2 cellular contexts compared by ENCODE assay signal in genomic region chr11:97007283-97007682, GRCh38.
TF ChIP-seq lines count a peak whose summit lies in the region.

No MANE protein-coding gene starts in this region.

TF ChIP-seq in H1, 55 proteins besides CTCF, POLR2A, EP300 and RAD21 (continued from another document):
- no peak for TF ChIP-seq CTBP2 (IDR thresholded peaks at IDR 0.05; ENCODE audit: borderline replicate concordance, insufficient read depth, insufficient read length, low read length)
- TF ChIP-seq ATF3 (IDR thresholded peaks at IDR 0.05; ENCODE audit: insufficient read depth, low read depth, low read length), result no peak

TF ChIP-seq in GM23338, 12 proteins besides CTCF, POLR2A, EP300 and RAD21:
- TF ChIP-seq REST (IDR thresholded peaks at IDR 0.05; ENCODE audit: unreplicated experiment), result no peak
- no peak for TF ChIP-seq CREB1 (CRISPR knock-in tag; IDR thresholded peaks at IDR 0.05; ENCODE audit: low read depth)
- no peak for TF ChIP-seq EZH2 (IDR thresholded peaks at IDR 0.05; ENCODE audit: low read depth, unreplicated experiment)
- TF ChIP-seq EZH2phosphoT487 (IDR thresholded peaks at IDR 0.05; ENCODE audit: unreplicated experiment), result no peak
- TF ChIP-seq ZNF114 (CRISPR knock-in tag; IDR thresholded peaks at IDR 0.05), result no peak
- TF ChIP-seq ZNF331 (CRISPR knock-in tag; IDR thresholded peaks at IDR 0.05; ENCODE audit: low read depth), result no peak
- no peak for TF ChIP-seq NANOG (IDR thresholded peaks at IDR 0.05; ENCODE audit: borderline replicate concordance)
- TF ChIP-seq ETS1 (IDR thresholded peaks at IDR 0.05), result no peak
- no peak for TF ChIP-seq ZNF462 (CRISPR knock-in tag; IDR thresholded peaks at IDR 0.05)
